In the genomic region with DNA sequence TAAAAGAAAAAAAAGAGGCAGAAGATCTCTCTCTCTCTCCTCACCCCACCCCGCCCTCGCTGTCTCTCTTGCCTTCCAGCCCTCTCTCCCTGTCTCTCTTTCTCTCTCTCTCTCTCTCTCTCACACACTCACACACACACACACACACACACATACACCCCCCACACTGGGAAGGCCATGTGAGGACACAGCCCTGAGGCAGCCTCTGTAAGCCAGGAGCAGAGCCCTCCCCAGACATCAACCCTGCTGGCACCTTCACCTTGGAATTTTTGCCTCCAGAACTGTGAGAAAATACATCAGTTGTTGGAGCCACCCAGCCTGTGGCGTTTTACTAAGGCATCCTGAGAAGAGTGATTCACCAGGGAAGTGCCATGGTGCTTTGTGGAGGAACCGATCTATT, we compare ENCODE assay signal across 1 cellular context.
TF ChIP-seq lines count a peak whose summit lies in the region.

No MANE protein-coding gene starts in this region.

TF ChIP-seq in IMR-90, 13 proteins besides CTCF, POLR2A, EP300 and RAD21 (continued from another document):
- TF ChIP-seq, protein P1, sequence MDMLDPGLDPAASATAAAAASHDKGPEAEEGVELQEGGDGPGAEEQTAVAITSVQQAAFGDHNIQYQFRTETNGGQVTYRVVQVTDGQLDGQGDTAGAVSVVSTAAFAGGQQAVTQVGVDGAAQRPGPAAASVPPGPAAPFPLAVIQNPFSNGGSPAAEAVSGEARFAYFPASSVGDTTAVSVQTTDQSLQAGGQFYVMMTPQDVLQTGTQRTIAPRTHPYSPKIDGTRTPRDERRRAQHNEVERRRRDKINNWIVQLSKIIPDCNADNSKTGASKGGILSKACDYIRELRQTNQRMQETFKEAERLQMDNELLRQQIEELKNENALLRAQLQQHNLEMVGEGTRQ (IDR thresholded peaks at IDR 0.05; ENCODE audit: low read depth, low read length): no peak
- TF ChIP-seq MAZ (IDR thresholded peaks at IDR 0.05; ENCODE audit: borderline replicate concordance, low read depth, low read length) (no peak), RCOR1 (IDR thresholded peaks at IDR 0.05; ENCODE audit: insufficient replicate concordance, low read length) (no peak), RFX5 (IDR thresholded peaks at IDR 0.05; ENCODE audit: low read depth, low read length) (no peak), NFE2L2 (IDR thresholded peaks at IDR 0.05; ENCODE audit: low read depth, low read length) (no peak), CHD1 (IDR thresholded peaks at IDR 0.05; ENCODE audit: low read depth, low read length) (no peak), MAFK (IDR thresholded peaks at IDR 0.05; ENCODE audit: low read depth, low read length) (no peak), CEBPB (IDR thresholded peaks at IDR 0.05; ENCODE audit: low read depth, low read length) (no peak), BHLHE40 (IDR thresholded peaks at IDR 0.05; ENCODE audit: low read depth, low read length) (no peak), SMC3 (IDR thresholded peaks at IDR 0.05; ENCODE audit: low read depth, low read length) (no peak)
- TF ChIP-seq, protein P2, sequence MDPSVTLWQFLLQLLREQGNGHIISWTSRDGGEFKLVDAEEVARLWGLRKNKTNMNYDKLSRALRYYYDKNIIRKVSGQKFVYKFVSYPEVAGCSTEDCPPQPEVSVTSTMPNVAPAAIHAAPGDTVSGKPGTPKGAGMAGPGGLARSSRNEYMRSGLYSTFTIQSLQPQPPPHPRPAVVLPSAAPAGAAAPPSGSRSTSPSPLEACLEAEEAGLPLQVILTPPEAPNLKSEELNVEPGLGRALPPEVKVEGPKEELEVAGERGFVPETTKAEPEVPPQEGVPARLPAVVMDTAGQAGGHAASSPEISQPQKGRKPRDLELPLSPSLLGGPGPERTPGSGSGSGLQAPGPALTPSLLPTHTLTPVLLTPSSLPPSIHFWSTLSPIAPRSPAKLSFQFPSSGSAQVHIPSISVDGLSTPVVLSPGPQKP (IDR thresholded peaks at IDR 0.05; ENCODE audit: borderline replicate concordance, low read depth, low read length): no peak
